In genomic region chr9:20317701-20318100, GRCh38 we compare ENCODE assay signal across 15 cellular contexts.
"Had no signal": no experiment of that assay in that cellular context is flagged by ENCODE, and none has a peak within 500 bp of the region (broad histone marks: within the 10 kb centered on the region; RNA-seq: fewer than 3 reads in every experiment).

No MANE protein-coding gene starts in this region.

- H3K4me3 ChIP-seq: adrenal gland, dorsolateral prefrontal cortex, lower lobe of right lung, suprapubic skin, upper lobe of left lung had no signal

- ATAC-seq: activated T-cell treated with anti-CD3 and anti-CD28 coated beads, Interleukin-2, amount 50 U/mL, for 72 hours; left cardiac atrium; lower lobe of right lung had no signal

- H3K27me3 ChIP-seq: adrenal gland, neutrophil, suprapubic skin, upper lobe of left lung had no signal

- H3K36me3 Mint-ChIP-seq: mesothelial cell of epicardium had no signal

- DNase-seq: activated CD4-positive, alpha-beta T cell treated with anti-CD3 and anti-CD28 coated beads, Interleukin-2, amount 50 U/mL, for 4 hours; activated CD4-positive, CD25-positive, alpha-beta regulatory T cell; activated T-cell treated with anti-CD3 and anti-CD28 coated beads, Interleukin-2, amount 50 U/mL, for 72 hours; adrenal gland; dorsolateral prefrontal cortex; left cardiac atrium; lower lobe of right lung; SIG-M5; stimulated activated CD4-positive, alpha-beta T cell treated with anti-CD3 and anti-CD28 coated beads, Interleukin-2, amount 100 ng/mL, for 48 hours; stimulated activated naive CD4-positive, alpha-beta T cell treated with Interleukin-2 at 50 U/mL for 16 hours; upper lobe of left lung had no signal

- H3K4me1 ChIP-seq: adrenal gland, lower lobe of right lung had no signal

- H3K36me3 ChIP-seq: adrenal gland, lower lobe of right lung, neutrophil, suprapubic skin, upper lobe of left lung had no signal

- H3K27ac Mint-ChIP-seq: activated T-cell treated with anti-CD3 and anti-CD28 coated beads, Interleukin-2, amount 50 U/mL, for 72 hours; mesothelial cell of epicardium; T-helper 2 cell treated with Interferon-gamma antibody and Interleukin-4, amounts not matched to agents 5 μg/mL and 100 μg/mL, for 36 hours had no signal

- H3K9me3 ChIP-seq: adrenal gland, lower lobe of right lung, neutrophil, suprapubic skin, upper lobe of left lung had no signal

- H3K27ac ChIP-seq: adrenal gland, dorsolateral prefrontal cortex, lower lobe of right lung, neutrophil, suprapubic skin, upper lobe of left lung had no signal

- H3K9me3 Mint-ChIP-seq: mesothelial cell of epicardium; T-helper 2 cell treated with Interferon-gamma antibody and Interleukin-4, amounts not matched to agents 5 μg/mL and 100 μg/mL, for 36 hours had no signal

- H3K4me3 Mint-ChIP-seq: activated T-cell treated with anti-CD3 and anti-CD28 coated beads, Interleukin-2, amount 50 U/mL, for 72 hours; mesothelial cell of epicardium; T-helper 2 cell treated with Interferon-gamma antibody and Interleukin-4, amounts not matched to agents 5 μg/mL and 100 μg/mL, for 36 hours had no signal
